25 cellular contexts compared by ENCODE assay signal in genomic region chr2:179931502-179931901, GRCh38.
A peak's percentile ranks its signal among the peaks of the same experiment; 100 is the strongest.
DNase-seq lines count a peak whose midpoint lies in the region; ATAC-seq, FAIRE-seq and TF ChIP-seq lines count a peak whose summit lies in the region.
"Had no signal": no experiment of that assay in that cellular context is flagged by ENCODE, and none has a peak within 500 bp of the region (broad histone marks: within the 10 kb centered on the region; RNA-seq: fewer than 3 reads in every experiment).

No MANE protein-coding gene starts in this region.

- peak; percentile 100 for ATAC-seq in left colon
- no peak for ATAC-seq in activated CD8-positive, alpha-beta memory T cell treated with anti-CD3 and anti-CD28 coated beads, Interleukin-2, amount 10 ng/mL, durations not matched to agents 7 days and 5 days
- ATAC-seq: A549; CD8-positive, alpha-beta T cell; GM12878 had no signal

- H3K27ac Mint-ChIP-seq in chondrocyte (ENCODE audit: unreplicated experiment): no peak overlapping the region
- H3K27ac Mint-ChIP-seq in activated CD8-positive, alpha-beta memory T cell treated with anti-CD3 and anti-CD28 coated beads, Interleukin-2, amount 10 ng/mL, durations not matched to agents 7 days and 5 days: no peak overlapping the region
- H3K27ac Mint-ChIP-seq: B cell; CD4-positive, alpha-beta T cell; CD8-positive, alpha-beta T cell had no signal

- H3K9me3 Mint-ChIP-seq in chondrocyte (ENCODE audit: low read depth): peaks cover 25% of the 10 kb centered on the region
- peaks cover 7% of the 10 kb centered on the region for H3K9me3 Mint-ChIP-seq in activated CD8-positive, alpha-beta memory T cell treated with anti-CD3 and anti-CD28 coated beads, Interleukin-2, amount 10 ng/mL, durations not matched to agents 7 days and 5 days (ENCODE audit: low read depth)

- peaks cover 6% of the 10 kb centered on the region for H3K4me1 Mint-ChIP-seq in chondrocyte (ENCODE audit: low read depth)
- no peaks in the 10 kb centered on the region for H3K4me1 Mint-ChIP-seq in activated CD8-positive, alpha-beta memory T cell treated with anti-CD3 and anti-CD28 coated beads, Interleukin-2, amount 10 ng/mL, durations not matched to agents 7 days and 5 days
- H3K4me1 Mint-ChIP-seq: B cell had no signal

- H3K4me3 Mint-ChIP-seq in chondrocyte (ENCODE audit: unreplicated experiment): no peak overlapping the region
- no peak overlapping the region for H3K4me3 Mint-ChIP-seq in activated CD8-positive, alpha-beta memory T cell treated with anti-CD3 and anti-CD28 coated beads, Interleukin-2, amount 10 ng/mL, durations not matched to agents 7 days and 5 days
- H3K4me3 Mint-ChIP-seq: B cell; CD4-positive, alpha-beta T cell; CD8-positive, alpha-beta T cell had no signal

- H3K4me3 ChIP-seq in small intestine (ENCODE audit: low read depth in 1 of 2, low read length in 2 of 2): no peak overlapping the region
- H3K4me3 ChIP-seq: A549; BLaER1 treated with 17β-estradiol and CSF1 and Interleukin-3, amounts not matched to agents 10 nM and 100 nM; GM12878 had no signal

- CTCF ChIA-PET in activated CD8-positive, alpha-beta memory T cell treated with anti-CD3 and anti-CD28 coated beads, Interleukin-2, amount 10 ng/mL, durations not matched to agents 7 days and 5 days (lab: Charles Lee): no interaction called here

- TF ChIP-seq CTCF in D721Med (IDR thresholded peaks at IDR 0.05; ENCODE audit: insufficient read depth, missing control alignments) (no peak), chondrocyte (IDR thresholded peaks at IDR 0.05) (no peak)

- no peaks in the 10 kb centered on the region for H3K9me3 ChIP-seq in small intestine (ENCODE audit: control insufficient read depth, low read depth)
- H3K9me3 ChIP-seq: A549 had no signal

- no peaks in the 10 kb centered on the region for H3K27me3 Mint-ChIP-seq in chondrocyte (ENCODE audit: low read depth)
- H3K27me3 Mint-ChIP-seq in activated CD8-positive, alpha-beta memory T cell treated with anti-CD3 and anti-CD28 coated beads, Interleukin-2, amount 10 ng/mL, durations not matched to agents 7 days and 5 days: no peaks in the 10 kb centered on the region
- H3K27me3 Mint-ChIP-seq: B cell; CD4-positive, alpha-beta T cell had no signal

- no peak overlapping the region for H3K27ac ChIP-seq in small intestine (ENCODE audit: low read depth in 1 of 2, low read length in 1 of 2)
- H3K27ac ChIP-seq: 22Rv1; A549; BLaER1 treated with 17β-estradiol and CSF1 and Interleukin-3, amounts not matched to agents 10 nM and 100 nM had no signal

- H3K36me3 ChIP-seq in small intestine (ENCODE audit: control insufficient read depth in 2 of 2, insufficient read depth in 2 of 2, low read length in 2 of 2): no peaks in the 10 kb centered on the region

- WGBS in small intestine, 3 donors: 38 to 48% (median 45%) methylated on average over 3 of the region's 3 CpGs

- no peaks in the 10 kb centered on the region for H3K27me3 ChIP-seq in small intestine (ENCODE audit: control insufficient read depth in 2 of 2, insufficient read depth in 2 of 2, low read length in 2 of 2)
- H3K27me3 ChIP-seq: BLaER1 treated with 17β-estradiol and CSF1 and Interleukin-3, amounts not matched to agents 10 nM and 100 nM had no signal

- H3K4me1 ChIP-seq in small intestine (ENCODE audit: control insufficient read depth in 2 of 2, insufficient read depth in 1 of 2, low read depth in 1 of 2, low read length in 1 of 2): peaks cover 0 to 3% of the 10 kb centered on the region in 2 donors
- H3K4me1 ChIP-seq: A549; BLaER1 treated with 17β-estradiol and CSF1 and Interleukin-3, amounts not matched to agents 10 nM and 100 nM; Caco-2 had no signal

- FAIRE-seq in D721Med (lab: Jason Lieb, UNC) (peak; percentile 53), colon (lab: Jason Lieb, UNC) (peak; percentile 18), small intestine (lab: Jason Lieb, UNC) (no peak)
- FAIRE-seq: A549, GM12878, GM19239 had no signal

- peaks cover 35% of the 10 kb centered on the region for H3K36me3 Mint-ChIP-seq in chondrocyte (ENCODE audit: low read depth)
- no peaks in the 10 kb centered on the region for H3K36me3 Mint-ChIP-seq in activated CD8-positive, alpha-beta memory T cell treated with anti-CD3 and anti-CD28 coated beads, Interleukin-2, amount 10 ng/mL, durations not matched to agents 7 days and 5 days

- intact Hi-C loops in left colon (cut with DNase I, micrococcal nuclease): no loop called here

- DNase-seq in D721Med (ENCODE audit: insufficient read length, low spot score): no peak
- DNase-seq in left colon: no peak
- peak; percentile 40 for DNase-seq in small intestine
- no peak for DNase-seq in chondrocyte (ENCODE audit: low spot score)
- DNase-seq in effector CD4-positive, alpha-beta T cell: no peak
- no peak for DNase-seq in activated CD8-positive, alpha-beta memory T cell treated with anti-CD3 and anti-CD28 coated beads, Interleukin-2, amount 10 ng/mL, durations not matched to agents 7 days and 5 days
- DNase-seq: AML-193; Caco-2; Calu3; CD4-positive, alpha-beta T cell; CD8-positive, alpha-beta T cell; DMS 273 treated with DMSO at 0.1 percent for 48 hours; DMS153; DMS53; DMS79; DND-41; EL; GDM1 had no signal
